ENCODE assay signal across 19 cellular contexts in the genomic region with DNA sequence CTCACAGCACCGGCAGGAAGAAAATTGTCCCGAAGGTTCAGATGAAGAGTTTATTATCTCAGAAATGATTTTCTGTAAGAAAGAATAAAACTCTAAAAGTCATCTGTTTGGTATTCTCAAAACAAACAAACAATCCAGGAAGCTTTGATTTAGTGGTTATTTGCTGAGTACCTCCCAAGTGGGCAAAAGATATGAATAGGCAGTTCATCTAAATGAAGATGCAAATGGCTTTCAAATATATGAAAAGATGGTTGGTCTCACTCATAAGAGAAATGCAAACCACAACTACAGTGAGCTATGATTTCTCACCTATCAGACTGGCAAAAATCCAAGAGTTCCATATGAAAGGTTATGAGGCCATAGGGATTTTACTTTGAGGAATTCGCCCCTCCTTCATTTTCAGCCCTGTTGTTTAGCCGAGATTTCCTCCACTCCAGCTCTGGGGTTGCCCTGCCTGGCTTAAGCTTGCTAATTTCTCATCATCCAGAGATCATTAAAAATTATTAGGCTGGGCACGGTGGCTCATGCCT. TPM values are rescaled to one million over a fixed set of nuclear protein-coding genes. Genes with fewer than 3 reads are reported as not detected.
DNase-seq lines count a peak whose midpoint lies in the region; ATAC-seq and TF ChIP-seq lines count a peak whose summit lies in the region.
"Had no signal": no experiment of that assay in that cellular context is flagged by ENCODE, and none has a peak within 500 bp of the region (broad histone marks: within the 10 kb centered on the region; RNA-seq: fewer than 3 reads in every experiment).

No MANE protein-coding gene starts in this region.

- H3K9ac ChIP-seq in IMR-90 (ENCODE audit: low read depth, low read length) (no peak overlapping the region), mesenchymal stem cell (ENCODE audit: low read length) (no peak overlapping the region)

- no peak overlapping the region for H3K56ac ChIP-seq in IMR-90 (ENCODE audit: extremely low read depth, insufficient read depth, low read length)

- peak overlapping the region; percentile 16; the same call in 1 of the 2 replicates for H3K4me2 ChIP-seq in IMR-90 (ENCODE audit: low read depth, low read length)
- no peak overlapping the region for H3K4me2 ChIP-seq in mesenchymal stem cell (ENCODE audit: low read length, poor library complexity, severe bottlenecking)

- dilution Hi-C loops in IMR-90 (cut with HindIII; ENCODE audit: low sequenced_read_pairs, unreplicated experiment): no loop called here

- H2BK15ac ChIP-seq in IMR-90 (ENCODE audit: low read depth, low read length) (no peak overlapping the region), mesenchymal stem cell (ENCODE audit: low read depth, poor library complexity, severe bottlenecking) (no peak overlapping the region)

- H2BK120ac ChIP-seq in IMR-90 (ENCODE audit: low read depth, low read length) (no peak overlapping the region), mesenchymal stem cell (ENCODE audit: low read depth, low read length) (no peak overlapping the region)

- no peaks in the 10 kb centered on the region for H3K9me3 Mint-ChIP-seq in Caco-2 (ENCODE audit: unreplicated experiment)
- no peaks in the 10 kb centered on the region for H3K9me3 Mint-ChIP-seq in natural killer cell treated with Interleukin-12 subunit alpha and Interleukin-12 subunit beta and Interleukin-15 and Interleukin-18, amount 100 ng/mL, for 72 hours
- H3K9me3 Mint-ChIP-seq: activated naive CD8-positive, alpha-beta T cell treated with anti-CD3 and anti-CD28 coated beads, Interleukin-2, amount 10 ng/mL, durations not matched to agents 7 days and 5 days; activated T-helper 17 cell treated with anti-CD3 and anti-CD28 coated beads, Interleukin-2, amount 50 U/mL, for 72 hours; dendritic cell treated with granulocyte-macrophage colony-stimulating factor and Interleukin-4, amounts not matched to agents 40 ng/mL and 50 ng/mL, for 4 days had no signal

- H3K79me1 ChIP-seq in IMR-90 (ENCODE audit: low read depth in 1 of 2, low read length in 2 of 2) (no peaks in the 10 kb centered on the region), mesenchymal stem cell (replicated peaks; ENCODE audit: low read length, poor library complexity, severe bottlenecking) (no peaks in the 10 kb centered on the region)

- ATAC-seq in IMR-90 (ENCODE audit: low read depth): no peak
- no peak for ATAC-seq in natural killer cell treated with Interleukin-12 subunit alpha and Interleukin-12 subunit beta and Interleukin-15 and Interleukin-18, amount 100 ng/mL, for 72 hours
- ATAC-seq: activated T-helper 17 cell treated with anti-CD3 and anti-CD28 coated beads, Interleukin-2, amount 50 U/mL, for 72 hours; right lobe of liver had no signal

- H4K5ac ChIP-seq in IMR-90 (ENCODE audit: low read depth, low read length): no peak overlapping the region

- no peak overlapping the region for H3K14ac ChIP-seq in IMR-90 (replicated peaks; ENCODE audit: low read depth, low read length)
- no peak overlapping the region for H3K14ac ChIP-seq in mesenchymal stem cell (ENCODE audit: low read length in 2 of 2)

- H3K4me1 Mint-ChIP-seq in Caco-2 (ENCODE audit: low read depth, unreplicated experiment): peaks cover 43% of the 10 kb centered on the region
- H3K4me1 Mint-ChIP-seq in natural killer cell treated with Interleukin-12 subunit alpha and Interleukin-12 subunit beta and Interleukin-15 and Interleukin-18, amount 100 ng/mL, for 72 hours (ENCODE audit: low read depth in 2 of 2): no peaks in the 10 kb centered on the region
- H3K4me1 Mint-ChIP-seq: activated naive CD8-positive, alpha-beta T cell treated with anti-CD3 and anti-CD28 coated beads, Interleukin-2, amount 10 ng/mL, durations not matched to agents 7 days and 5 days; activated T-helper 17 cell treated with anti-CD3 and anti-CD28 coated beads, Interleukin-2, amount 50 U/mL, for 72 hours had no signal

- TF ChIP-seq RAD21 in IMR-90 (IDR thresholded peaks at IDR 0.05; ENCODE audit: low read length): no peak

- no peak overlapping the region for H3K18ac ChIP-seq in IMR-90 (ENCODE audit: low read depth, low read length)
- no peak overlapping the region for H3K18ac ChIP-seq in mesenchymal stem cell (ENCODE audit: low read depth in 1 of 2, low read length in 2 of 2)

- no peak overlapping the region for H2BK20ac ChIP-seq in IMR-90 (ENCODE audit: low read depth, low read length)

- BruUV-seq in Caco-2 (replicated peaks; lab: Mats Ljungman, UMichigan) (no TSS peak), IMR-90 (replicated peaks; lab: Mats Ljungman, UMichigan) (no TSS peak)

- TF ChIP-seq CTCF in Caco-2 (IDR thresholded peaks at IDR 0.05; ENCODE audit: insufficient read depth in 1 of 2, low read depth in 1 of 2, low read length in 1 of 2, severe bottlenecking in 1 of 2, unreplicated experiment in 1 of 2): no peak
- TF ChIP-seq CTCF in IMR-90 (conservative IDR thresholded peaks at IDR 0.05; ENCODE audit: low read depth, low read length): no peak

- no peak overlapping the region for H2BK12ac ChIP-seq in mesenchymal stem cell (ENCODE audit: low read length in 2 of 2)

- no peaks in the 10 kb centered on the region; the same call in 1 of the 2 replicates for H3K9me1 ChIP-seq in IMR-90 (ENCODE audit: insufficient read depth, low read length)

- H4K91ac ChIP-seq in IMR-90 (ENCODE audit: insufficient read depth, low read depth, low read length): no peak overlapping the region
- H4K91ac ChIP-seq in mesenchymal stem cell (ENCODE audit: low read length): no peak overlapping the region

- no peaks in the 10 kb centered on the region for H3K27me3 ChIP-seq in Caco-2 (replicated peaks; ENCODE audit: control insufficient read depth, insufficient read depth, low read length)
- H3K27me3 ChIP-seq in IMR-90 (ENCODE audit: control insufficient read depth, insufficient read depth, low read length): peaks cover 5% of the 10 kb centered on the region
- H3K27me3 ChIP-seq in SJSA1 (replicated peaks): no peaks in the 10 kb centered on the region
- H3K27me3 ChIP-seq in mesenchymal stem cell (ENCODE audit: control insufficient read depth in 1 of 2, insufficient read depth in 1 of 2, low read length in 2 of 2): no peaks in the 10 kb centered on the region
- H3K27me3 ChIP-seq: brain microvascular endothelial cell, ovary, right lobe of liver had no signal

- 43% methylated on average over 1 of the region's 5 CpGs; no CpG with 5 or more reads in 1 of the 2 experiments for WGBS in IMR-90 (ENCODE audit: extremely low coverage in 2 of 2, insufficient read length in 1 of 2), 2 experiments
- WGBS in mesenchymal stem cell: 68% methylated on average over 4 of the region's 5 CpGs

- H3K4me1 ChIP-seq in Caco-2: peaks cover 50% of the 10 kb centered on the region
- H3K4me1 ChIP-seq in IMR-90 (ENCODE audit: control insufficient read depth, insufficient read depth, low read length): 0 out of 2 replicates have a peak, but pooled peaks cover 2% of the 10 kb centered on the region
- H3K4me1 ChIP-seq in SJSA1 (replicated peaks): peaks cover 17% of the 10 kb centered on the region
- H3K4me1 ChIP-seq in mesenchymal stem cell (ENCODE audit: control insufficient read depth, insufficient read depth, low read depth, low read length): no peaks in the 10 kb centered on the region

- H3K27ac Mint-ChIP-seq in Caco-2 (ENCODE audit: unreplicated experiment): peak overlapping the region; percentile 76
- H3K27ac Mint-ChIP-seq in natural killer cell treated with Interleukin-12 subunit alpha and Interleukin-12 subunit beta and Interleukin-15 and Interleukin-18, amount 100 ng/mL, for 72 hours: no peak overlapping the region
- H3K27ac Mint-ChIP-seq: activated naive CD8-positive, alpha-beta T cell treated with anti-CD3 and anti-CD28 coated beads, Interleukin-2, amount 10 ng/mL, durations not matched to agents 7 days and 5 days; activated T-helper 17 cell treated with anti-CD3 and anti-CD28 coated beads, Interleukin-2, amount 50 U/mL, for 72 hours; dendritic cell treated with granulocyte-macrophage colony-stimulating factor and Interleukin-4, amounts not matched to agents 40 ng/mL and 50 ng/mL, for 4 days had no signal

- H3K23ac ChIP-seq in IMR-90 (ENCODE audit: low read depth, low read length): no peak overlapping the region
- no peak overlapping the region for H3K23ac ChIP-seq in mesenchymal stem cell (ENCODE audit: low read length in 2 of 2)

- H3K36me3 Mint-ChIP-seq in Caco-2 (ENCODE audit: insufficient read depth, unreplicated experiment): peaks cover 7% of the 10 kb centered on the region
- H3K36me3 Mint-ChIP-seq in natural killer cell treated with Interleukin-12 subunit alpha and Interleukin-12 subunit beta and Interleukin-15 and Interleukin-18, amount 100 ng/mL, for 72 hours: no peaks in the 10 kb centered on the region
- H3K36me3 Mint-ChIP-seq: activated naive CD8-positive, alpha-beta T cell treated with anti-CD3 and anti-CD28 coated beads, Interleukin-2, amount 10 ng/mL, durations not matched to agents 7 days and 5 days had no signal

- CTCF ChIA-PET in Caco-2 (lab: Charles Lee): interaction anchor here (1.3 to 2.1 kb wide), 6 partner anchors 11 to 64 kb away, joined by 3 to 6 read pairs (median 5); partner anchors contain the start of gene FCHSD2
- CTCF ChIA-PET in IMR-90 (lab: Yijun Ruan, JAX): no interaction called here

- 0 out of 2 replicates have a peak, but pooled peaks cover 4% of the 10 kb centered on the region for H3K9me3 ChIP-seq in Caco-2
- H3K9me3 ChIP-seq in IMR-90 (ENCODE audit: control insufficient read depth, insufficient read depth, low read length): no peaks in the 10 kb centered on the region
- no peaks in the 10 kb centered on the region for H3K9me3 ChIP-seq in SJSA1 (replicated peaks)
- H3K9me3 ChIP-seq in mesenchymal stem cell (ENCODE audit: control insufficient read depth, low read length): no peaks in the 10 kb centered on the region
- H3K9me3 ChIP-seq: ovary, right lobe of liver had no signal

- in situ Hi-C loops in IMR-90 (cut with MboI; ENCODE audit: low sequenced_read_pairs): no loop called here

- intact Hi-C loops in Caco-2 (cut with micrococcal nuclease; ENCODE audit: unreplicated experiment) (no loop called here), IMR-90 (cut with micrococcal nuclease) (no loop called here)

- no peak overlapping the region for H3K27ac ChIP-seq in IMR-90 (ENCODE audit: insufficient read depth, low read length)
- peak overlapping the region; percentile 36 for H3K27ac ChIP-seq in SJSA1
- no peak overlapping the region for H3K27ac ChIP-seq in mesenchymal stem cell (ENCODE audit: low read length, poor library complexity, severe bottlenecking)
- H3K27ac ChIP-seq: brain microvascular endothelial cell, ovary, right lobe of liver had no signal

- no peak overlapping the region for H3K4me3 Mint-ChIP-seq in Caco-2 (ENCODE audit: unreplicated experiment)
- no peak overlapping the region for H3K4me3 Mint-ChIP-seq in natural killer cell treated with Interleukin-12 subunit alpha and Interleukin-12 subunit beta and Interleukin-15 and Interleukin-18, amount 100 ng/mL, for 72 hours
- H3K4me3 Mint-ChIP-seq: activated naive CD8-positive, alpha-beta T cell treated with anti-CD3 and anti-CD28 coated beads, Interleukin-2, amount 10 ng/mL, durations not matched to agents 7 days and 5 days; activated T-helper 17 cell treated with anti-CD3 and anti-CD28 coated beads, Interleukin-2, amount 50 U/mL, for 72 hours; dendritic cell treated with granulocyte-macrophage colony-stimulating factor and Interleukin-4, amounts not matched to agents 40 ng/mL and 50 ng/mL, for 4 days had no signal

- H2AFZ ChIP-seq in IMR-90 (replicated peaks; ENCODE audit: low read length, poor library complexity) (no peak overlapping the region), mesenchymal stem cell (ENCODE audit: low read depth, low read length) (no peak overlapping the region)

- H3K4me3 ChIP-seq in Caco-2 (ENCODE audit: low read depth, low read length): no peak overlapping the region
- H3K4me3 ChIP-seq in IMR-90 (ENCODE audit: insufficient read depth, low read depth, low read length): no peak overlapping the region
- H3K4me3 ChIP-seq in SJSA1: no peak overlapping the region
- H3K4me3 ChIP-seq in mesenchymal stem cell (ENCODE audit: insufficient read depth in 1 of 2, low read depth in 1 of 2, low read length in 2 of 2): no peak overlapping the region
- H3K4me3 ChIP-seq: lung, ovary, right lobe of liver had no signal

- no peaks in the 10 kb centered on the region for H3K36me3 ChIP-seq in Caco-2 (ENCODE audit: control insufficient read depth, insufficient read depth, low read length)
- no peaks in the 10 kb centered on the region for H3K36me3 ChIP-seq in IMR-90 (ENCODE audit: control insufficient read depth, insufficient read depth, low read length)
- no peaks in the 10 kb centered on the region for H3K36me3 ChIP-seq in SJSA1
- H3K36me3 ChIP-seq in mesenchymal stem cell (ENCODE audit: control insufficient read depth in 1 of 2, insufficient read depth in 2 of 2, low read depth in 1 of 2, low read length in 2 of 2): no peaks in the 10 kb centered on the region
- H3K36me3 ChIP-seq: brain microvascular endothelial cell, ovary, right lobe of liver had no signal

- POLR2A ChIA-PET in Caco-2 (lab: Charles Lee) (interaction anchor here (1.7 kb wide), 1 partner anchor 11 kb away, joined by 4 read pairs; the partner anchor contains the start of gene P2RY2), IMR-90 (lab: Charles Lee; ENCODE audit: unreplicated experiment) (no interaction called here)

- H4K20me1 ChIP-seq in IMR-90 (ENCODE audit: insufficient read depth, low read length): no peaks in the 10 kb centered on the region

- no peak for TF ChIP-seq POLR2A in IMR-90 (IDR thresholded peaks at IDR 0.05; ENCODE audit: low read depth, low read length)

- no peak overlapping the region for H2AK5ac ChIP-seq in IMR-90 (ENCODE audit: low read depth, low read length)
- H2AK5ac ChIP-seq in mesenchymal stem cell (ENCODE audit: low read length, severe bottlenecking): no peak overlapping the region

- H2BK5ac ChIP-seq in IMR-90 (ENCODE audit: low read depth, low read length, poor library complexity, severe bottlenecking) (no peak overlapping the region), mesenchymal stem cell (ENCODE audit: low read depth, low read length, poor library complexity, severe bottlenecking) (no peak overlapping the region)

- H2AK9ac ChIP-seq in IMR-90 (replicated peaks; ENCODE audit: low read depth, low read length, poor library complexity): no peak overlapping the region

- DNase-seq in Caco-2 (no peak), IMR-90 (no peak), SJSA1 (ENCODE audit: low read depth in 1 of 2, low spot score in 2 of 2) (peak in 1 of 2 experiments; percentile 75), mesenchymal stem cell (peak; percentile 9), cortex of kidney (lab: John Stamatoyannopoulos, UW) (no peak), NCI-H2081 (lab: John Stamatoyannopoulos, UW) (no peak)
- DNase-seq in natural killer cell treated with Interleukin-12 subunit alpha and Interleukin-12 subunit beta and Interleukin-15 and Interleukin-18, amount 100 ng/mL, for 72 hours (ENCODE audit: low spot score): no peak
- DNase-seq: activated CD4-positive, alpha-beta T cell treated with anti-CD3 and anti-CD28 coated beads for 4 hours; activated naive CD8-positive, alpha-beta T cell treated with anti-CD3 and anti-CD28 coated beads, Interleukin-2, amount 10 ng/mL, durations not matched to agents 7 days and 5 days; brain microvascular endothelial cell; GOT3; NCI-H187; NCI-H748 treated with DMSO at 0.1 percent for 48 hours; right lobe of liver had no signal

- H3K4ac ChIP-seq in IMR-90 (ENCODE audit: low read depth, low read length) (no peak overlapping the region), mesenchymal stem cell (ENCODE audit: low read depth in 1 of 2, low read length in 2 of 2) (no peak overlapping the region)

- no peaks in the 10 kb centered on the region for H3K27me3 Mint-ChIP-seq in Caco-2 (ENCODE audit: insufficient read depth, unreplicated experiment)
- peaks cover 19 to 28% of the 10 kb centered on the region in 2 donors for H3K27me3 Mint-ChIP-seq in natural killer cell treated with Interleukin-12 subunit alpha and Interleukin-12 subunit beta and Interleukin-15 and Interleukin-18, amount 100 ng/mL, for 72 hours

- H4K8ac ChIP-seq in IMR-90 (ENCODE audit: low read depth in 2 of 2, low read length in 2 of 2): no peak overlapping the region
- no peak overlapping the region for H4K8ac ChIP-seq in mesenchymal stem cell (ENCODE audit: low read length)

RNA-seq across cellular contexts. Expression of gene P2RY2, which starts 11.3 kb away (rescaled TPM):
- total RNA-seq in Caco-2 (2022) (10.4 and 11.4 TPM in 2 replicates), IMR-90 (2012; rRNA removed) (not detected in 2 replicates)
- 0.06 TPM in 1 of 2 replicates, not detected in the other for polyA plus RNA-seq in IMR-90 (2012; rRNA removed)
- polyA plus RNA-seq in IMR-90 (2012; cell fraction: cytosol; rRNA removed): 0.02 TPM in 1 of 2 replicates, not detected in the other
- polyA plus RNA-seq in IMR-90 (2012; cell fraction: nucleus; rRNA removed; ENCODE audit: low replicate concordance): 0.07 TPM in 1 of 2 replicates, not detected in the other
- total RNA-seq in SJSA1 (2014; rRNA removed; shearing (Covaris generic)): not detected in 2 replicates
- polyA plus RNA-seq in mesenchymal stem cell (2013, experiment 1 of 2): 0.01 TPM
- 0.03 TPM for polyA plus RNA-seq in mesenchymal stem cell (2013, experiment 2 of 2)
- total RNA-seq in natural killer cell treated with Interleukin-12 subunit alpha and Interleukin-12 subunit beta and Interleukin-15 and Interleukin-18, amount 100 ng/mL, for 72 hours: under 1 TPM in 1 of 2 donors, not detected in 1; 0.20 TPM
- total RNA-seq: activated naive CD8-positive, alpha-beta T cell treated with anti-CD3 and anti-CD28 coated beads, Interleukin-2, amount 10 ng/mL, durations not matched to agents 7 days and 5 days; activated T-helper 17 cell treated with anti-CD3 and anti-CD28 coated beads, Interleukin-2, amount 50 U/mL, for 72 hours; temporal lobe had no signal
